1 cellular context compared by ENCODE assay signal in the genomic region with DNA sequence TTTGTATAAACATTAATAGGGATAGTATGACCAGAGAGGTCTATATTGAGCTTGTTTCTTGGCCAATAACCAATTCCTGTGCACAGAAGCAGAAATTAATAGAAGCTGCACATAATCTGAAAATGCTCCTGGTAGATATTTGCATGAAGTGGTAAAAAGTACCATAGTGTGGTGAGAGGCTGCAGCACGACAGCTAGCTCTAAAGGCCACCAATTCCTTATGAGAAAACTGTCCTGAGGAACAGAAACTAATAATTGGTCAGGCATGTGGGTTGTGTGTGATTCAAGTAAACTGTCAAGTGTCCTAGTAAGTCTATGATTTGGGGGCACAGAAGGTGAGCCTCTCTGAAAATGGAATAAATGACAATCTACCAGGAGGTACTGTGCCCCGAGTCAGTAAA.
TF ChIP-seq lines count a peak whose summit lies in the region.

No MANE protein-coding gene starts in this region.

TF ChIP-seq in GM12878, 131 proteins besides CTCF, POLR2A, EP300 and RAD21 (continued from another document and continues in another):
- TF ChIP-seq SMAD5 (IDR thresholded peaks at IDR 0.05; ENCODE audit: low read depth) = no peak
- TF ChIP-seq, protein P1, sequence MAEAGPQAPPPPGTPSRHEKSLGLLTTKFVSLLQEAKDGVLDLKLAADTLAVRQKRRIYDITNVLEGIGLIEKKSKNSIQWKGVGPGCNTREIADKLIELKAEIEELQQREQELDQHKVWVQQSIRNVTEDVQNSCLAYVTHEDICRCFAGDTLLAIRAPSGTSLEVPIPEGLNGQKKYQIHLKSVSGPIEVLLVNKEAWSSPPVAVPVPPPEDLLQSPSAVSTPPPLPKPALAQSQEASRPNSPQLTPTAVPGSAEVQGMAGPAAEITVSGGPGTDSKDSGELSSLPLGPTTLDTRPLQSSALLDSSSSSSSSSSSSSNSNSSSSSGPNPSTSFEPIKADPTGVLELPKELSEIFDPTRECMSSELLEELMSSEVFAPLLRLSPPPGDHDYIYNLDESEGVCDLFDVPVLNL (IDR thresholded peaks at IDR 0.05; ENCODE audit: low read depth, low read length) = no peak
- TF ChIP-seq SREBF2 (IDR thresholded peaks at IDR 0.05; ENCODE audit: low read length) = no peak
- TF ChIP-seq TCF3 (IDR thresholded peaks at IDR 0.05; ENCODE audit: borderline replicate concordance, insufficient read depth, low read depth, low read length) = no peak
- no peak for TF ChIP-seq BCLAF1 (IDR thresholded peaks at IDR 0.05)
- no peak for TF ChIP-seq EZH2 (IDR thresholded peaks at IDR 0.05; ENCODE audit: borderline replicate concordance, control insufficient read depth, low read depth, low read length)
- peak; percentile 85 for TF ChIP-seq GATAD2B (conservative IDR thresholded peaks at IDR 0.05; ENCODE audit: low read depth)
- TF ChIP-seq SP1 (IDR thresholded peaks at IDR 0.05; ENCODE audit: low read depth, low read length) = peak; percentile 82
- TF ChIP-seq, protein P2, sequence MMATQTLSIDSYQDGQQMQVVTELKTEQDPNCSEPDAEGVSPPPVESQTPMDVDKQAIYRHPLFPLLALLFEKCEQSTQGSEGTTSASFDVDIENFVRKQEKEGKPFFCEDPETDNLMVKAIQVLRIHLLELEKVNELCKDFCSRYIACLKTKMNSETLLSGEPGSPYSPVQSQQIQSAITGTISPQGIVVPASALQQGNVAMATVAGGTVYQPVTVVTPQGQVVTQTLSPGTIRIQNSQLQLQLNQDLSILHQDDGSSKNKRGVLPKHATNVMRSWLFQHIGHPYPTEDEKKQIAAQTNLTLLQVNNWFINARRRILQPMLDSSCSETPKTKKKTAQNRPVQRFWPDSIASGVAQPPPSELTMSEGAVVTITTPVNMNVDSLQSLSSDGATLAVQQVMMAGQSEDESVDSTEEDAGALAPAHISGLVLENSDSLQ (IDR thresholded peaks at IDR 0.05) = peak; percentile 35; the same call in 1 of the 2 replicates
- peak; percentile 83 for TF ChIP-seq MEF2B (IDR thresholded peaks at IDR 0.05; ENCODE audit: partially characterized antibody, poor library complexity, severe bottlenecking)
- TF ChIP-seq MLLT1 (IDR thresholded peaks at IDR 0.05) = peak; percentile 86
- TF ChIP-seq CREM (IDR thresholded peaks at IDR 0.05; ENCODE audit: low read depth) = peak; percentile 57
- no peak for TF ChIP-seq E2F8 (IDR thresholded peaks at IDR 0.05; ENCODE audit: low read depth, partially characterized antibody)
- no peak for TF ChIP-seq FOXK2 (IDR thresholded peaks at IDR 0.05)
- TF ChIP-seq CUX1 (IDR thresholded peaks at IDR 0.05; ENCODE audit: insufficient replicate concordance, low read depth, low read length) = peak; percentile 81
- peak in 1 of 2 experiments; percentile 41; a peak in 1 of 4 replicates for TF ChIP-seq SRF (IDR thresholded peaks at IDR 0.05; ENCODE audit: low read depth in 2 of 2, low read length in 2 of 2)
- peak; percentile 91 for TF ChIP-seq NR2F1 (conservative IDR thresholded peaks at IDR 0.05)
- TF ChIP-seq TARDBP (IDR thresholded peaks at IDR 0.05; ENCODE audit: borderline replicate concordance) = no peak
- TF ChIP-seq ZBED1 (IDR thresholded peaks at IDR 0.05; ENCODE audit: borderline replicate concordance) = peak; percentile 65; the same call in 1 of the 2 replicates
- TF ChIP-seq KLF5 (IDR thresholded peaks at IDR 0.05; ENCODE audit: partially characterized antibody) = peak; percentile 25
- TF ChIP-seq, protein P3, sequence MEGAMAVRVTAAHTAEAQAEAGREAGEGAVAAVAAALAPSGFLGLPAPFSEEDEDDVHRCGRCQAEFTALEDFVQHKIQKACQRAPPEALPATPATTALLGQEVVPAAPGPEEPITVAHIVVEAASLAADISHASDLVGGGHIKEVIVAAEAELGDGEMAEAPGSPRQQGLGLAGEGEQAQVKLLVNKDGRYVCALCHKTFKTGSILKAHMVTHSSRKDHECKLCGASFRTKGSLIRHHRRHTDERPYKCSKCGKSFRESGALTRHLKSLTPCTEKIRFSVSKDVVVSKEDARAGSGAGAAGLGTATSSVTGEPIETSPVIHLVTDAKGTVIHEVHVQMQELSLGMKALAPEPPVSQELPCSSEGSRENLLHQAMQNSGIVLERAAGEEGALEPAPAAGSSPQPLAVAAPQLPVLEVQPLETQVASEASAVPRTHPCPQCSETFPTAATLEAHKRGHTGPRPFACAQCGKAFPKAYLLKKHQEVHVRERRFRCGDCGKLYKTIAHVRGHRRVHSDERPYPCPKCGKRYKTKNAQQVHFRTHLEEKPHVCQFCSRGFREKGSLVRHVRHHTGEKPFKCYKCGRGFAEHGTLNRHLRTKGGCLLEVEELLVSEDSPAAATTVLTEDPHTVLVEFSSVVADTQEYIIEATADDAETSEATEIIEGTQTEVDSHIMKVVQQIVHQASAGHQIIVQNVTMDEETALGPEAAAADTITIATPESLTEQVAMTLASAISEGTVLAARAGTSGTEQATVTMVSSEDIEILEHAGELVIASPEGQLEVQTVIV (IDR thresholded peaks at IDR 0.05; ENCODE audit: borderline replicate concordance, partially characterized antibody) = no peak
- no peak for TF ChIP-seq PAX8 (IDR thresholded peaks at IDR 0.05)
- no peak for TF ChIP-seq ZBTB33 (IDR thresholded peaks at IDR 0.05)
- no peak for TF ChIP-seq ELK1 (IDR thresholded peaks at IDR 0.05; ENCODE audit: low read depth, low read length)
- no peak for TF ChIP-seq RB1 (IDR thresholded peaks at IDR 0.05; ENCODE audit: borderline replicate concordance)
- TF ChIP-seq HDAC2 (IDR thresholded peaks at IDR 0.05) = no peak
- TF ChIP-seq HDGF (IDR thresholded peaks at IDR 0.05) = no peak
- TF ChIP-seq NFYA (IDR thresholded peaks at IDR 0.05; ENCODE audit: borderline replicate concordance, low read depth, low read length) = no peak
- no peak for TF ChIP-seq EGR1 (IDR thresholded peaks at IDR 0.05; ENCODE audit: borderline replicate concordance in 1 of 2, low read depth in 2 of 2, low read length in 2 of 2)
- TF ChIP-seq MEF2A (IDR thresholded peaks at IDR 0.05; ENCODE audit: insufficient read depth, low read depth, low read length) = peak; percentile 70; the same call in 1 of the 2 replicates
- no peak for TF ChIP-seq ZNF384 (IDR thresholded peaks at IDR 0.05; ENCODE audit: borderline replicate concordance, low read depth, low read length)
- peak; percentile 94 for TF ChIP-seq ZNF217 (IDR thresholded peaks at IDR 0.05)
- TF ChIP-seq CHD4 (IDR thresholded peaks at IDR 0.05) = no peak
- TF ChIP-seq BCL11A (IDR thresholded peaks at IDR 0.05; ENCODE audit: low read depth, low read length) = peak; percentile 97
- TF ChIP-seq KAT2A (conservative IDR thresholded peaks at IDR 0.05; ENCODE audit: control insufficient read depth, low read depth, low read length) = no peak
- no peak for TF ChIP-seq HCFC1 (IDR thresholded peaks at IDR 0.05; ENCODE audit: low read length)
- TF ChIP-seq CEBPB (IDR thresholded peaks at IDR 0.05; ENCODE audit: borderline replicate concordance in 1 of 2, low read depth in 2 of 2, low read length in 2 of 2) = 0 out of 4 replicates have a peak, but pooled peaks of 1 of the 2 experiments have one; percentile 36
- TF ChIP-seq YBX1 (IDR thresholded peaks at IDR 0.05) = no peak
